ENCODE assay signal across 1 cellular context in genomic region chr7:105773030-105773460, GRCh38.
A peak's percentile ranks its signal among the peaks of the same experiment; 100 is the strongest.
TF ChIP-seq lines count a peak whose summit lies in the region.

No MANE protein-coding gene starts in this region.

TF ChIP-seq in H1, 55 proteins besides CTCF, POLR2A, EP300 and RAD21 (continued from another document):
- TF ChIP-seq CHD7 (IDR thresholded peaks at IDR 0.05; ENCODE audit: insufficient replicate concordance, low read length) (peak; percentile 70), SP1 (IDR thresholded peaks at IDR 0.05; ENCODE audit: low read depth, low read length) (peak; percentile 79), GABPA (IDR thresholded peaks at IDR 0.05; ENCODE audit: borderline replicate concordance, insufficient read depth, low read length) (no peak)
TF ChIP-seq in H1: peak in this region for 7.
